Comparison of ENCODE assay signal across 10 cellular contexts in the genomic region with DNA sequence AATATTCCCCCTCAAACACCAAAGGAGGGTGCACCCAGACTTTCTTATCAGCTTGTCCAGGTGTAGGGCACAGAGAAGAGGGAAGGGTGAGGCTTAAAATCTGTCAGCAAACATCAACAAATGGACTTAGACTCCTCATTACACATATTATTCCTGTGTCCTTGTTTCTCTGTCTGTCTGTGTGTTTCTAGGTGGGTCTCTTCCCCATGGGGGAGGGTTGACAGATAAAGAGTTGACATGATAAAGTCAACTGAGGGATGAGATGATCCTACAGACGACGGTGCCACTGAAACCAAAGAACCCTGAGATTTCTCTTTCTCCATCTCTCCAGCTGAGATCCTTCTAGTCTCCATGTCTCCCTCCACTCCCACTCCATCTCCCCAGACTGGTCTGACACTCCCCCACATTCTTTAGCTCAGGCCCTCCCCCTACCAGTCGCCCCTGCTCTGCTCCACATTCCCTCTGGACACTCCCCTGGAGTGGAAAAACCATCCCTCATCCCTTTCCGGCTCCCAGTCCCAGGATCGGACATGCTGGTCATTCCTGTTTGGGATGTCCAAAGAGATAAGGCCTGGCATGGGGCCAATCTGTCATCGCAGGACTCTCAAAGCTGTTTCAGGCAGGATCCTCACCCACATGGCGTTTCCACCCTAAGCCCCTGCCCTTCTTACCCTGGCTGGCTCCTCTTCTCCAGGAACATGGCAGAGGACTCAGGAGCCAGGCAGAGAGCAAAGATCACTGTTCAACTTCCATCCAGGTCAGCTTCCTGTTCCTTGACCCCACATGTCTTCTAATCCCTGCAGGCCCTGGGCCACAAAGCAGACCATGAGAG. TPM values are rescaled to one million over a fixed set of nuclear protein-coding genes. Genes with fewer than 3 reads are reported as not detected.
DNase-seq lines count a peak whose midpoint lies in the region; ATAC-seq and TF ChIP-seq lines count a peak whose summit lies in the region.
"Had no signal": no experiment of that assay in that cellular context is flagged by ENCODE, and none has a peak within 500 bp of the region (broad histone marks: within the 10 kb centered on the region; RNA-seq: fewer than 3 reads in every experiment).

No MANE protein-coding gene starts in this region.

- peak; percentile 47 for DNase-seq in NCI-H748 (lab: John Stamatoyannopoulos, UW; ENCODE audit: unreplicated experiment)
- no peak for DNase-seq in epithelial cell of prostate (ENCODE audit: low read depth, low spot score)
- DNase-seq in mucosa of descending colon = peak in 2 of 3 donors; percentile 47 to 52
- no peak for DNase-seq in foreskin keratinocyte
- no peak for DNase-seq in Kasumi-1 (lab: John Stamatoyannopoulos, UW)
- DNase-seq: activated CD8-positive, alpha-beta T cell treated with anti-CD3 and anti-CD28 coated beads, Interleukin-2, amount 10 ng/mL, durations not matched to agents 7 days and 5 days; naive thymus-derived CD8-positive, alpha-beta T cell had no signal

- no peak overlapping the region for H2AFZ ChIP-seq in ACC112 (ENCODE audit: low read length, unreplicated experiment)

- TF ChIP-seq CTCF in mucosa of descending colon (IDR thresholded peaks at IDR 0.05) (no peak), foreskin keratinocyte (conservative IDR thresholded peaks at IDR 0.05) (no peak)

- H3K36me3 ChIP-seq in ACC112 (ENCODE audit: insufficient read depth, low read length) (peaks cover 9% of the 10 kb centered on the region; the same call in 1 of the 2 replicates), mucosa of descending colon (ENCODE audit: low read depth) (no peaks in the 10 kb centered on the region)

- peaks cover 74% of the 10 kb centered on the region for H3K4me1 ChIP-seq in ACC112 (ENCODE audit: control insufficient read depth, insufficient read depth, low read length, unreplicated experiment)
- peaks cover 23% of the 10 kb centered on the region for H3K4me1 ChIP-seq in mucosa of descending colon (ENCODE audit: low read depth)
- H3K4me1 ChIP-seq in foreskin keratinocyte = peaks cover 36% of the 10 kb centered on the region

- intact Hi-C loops in mucosa of descending colon (cut with DNase I, micrococcal nuclease) = no loop called here

- H3K27ac ChIP-seq in ACC112 (ENCODE audit: low read depth, low read length) (peak overlapping the region; percentile 83), epithelial cell of prostate (peak overlapping the region; percentile 100), foreskin keratinocyte (no peak overlapping the region)

- peaks cover 44% of the 10 kb centered on the region for H3K79me2 ChIP-seq in ACC112 (ENCODE audit: control insufficient read depth, insufficient read depth, low read length, unreplicated experiment)

- no peaks in the 10 kb centered on the region for H3K9me3 ChIP-seq in mucosa of descending colon

- ATAC-seq in mucosa of descending colon (no peak), HG03045 (IDR thresholded peaks at IDR 0.05; ENCODE audit: unreplicated experiment) (no peak), HG02970 (IDR thresholded peaks at IDR 0.05; ENCODE audit: low FRiP score, unreplicated experiment) (no peak), foreskin keratinocyte (no peak)
- ATAC-seq: activated CD8-positive, alpha-beta T cell treated with anti-CD3 and anti-CD28 coated beads, Interleukin-2, amount 10 ng/mL, durations not matched to agents 7 days and 5 days; naive thymus-derived CD8-positive, alpha-beta T cell had no signal

- 0 out of 2 replicates have a peak overlapping the region, but pooled peaks have one; percentile 6 for H3K4me3 ChIP-seq in ACC112 (ENCODE audit: low read depth, low read length)
- H3K4me3 ChIP-seq in mucosa of descending colon = no peak overlapping the region

- H3K27me3 ChIP-seq in ACC112 (ENCODE audit: insufficient read depth, low read length) = no peaks in the 10 kb centered on the region
- H3K27me3 ChIP-seq in foreskin keratinocyte = no peaks in the 10 kb centered on the region

RNA-seq across cellular contexts. Expression of a gene that starts 2.9 kb away (rescaled TPM):
- 100 to 1,000 TPM; 108 to 170 (median 108) TPM for total RNA-seq in mucosa of descending colon
- total RNA-seq in foreskin keratinocyte = 1,046 and 1,112 TPM in 2 replicates
- 633 and 656 TPM in 2 replicates for polyA plus RNA-seq in foreskin keratinocyte

RNA-seq across cellular contexts. Expression of a gene that starts 42.1 kb away (rescaled TPM):
- total RNA-seq in mucosa of descending colon = 10 to 100 TPM; 51.0 to 91.6 (median 72.6) TPM
- 7.3 and 7.5 TPM in 2 replicates for total RNA-seq in foreskin keratinocyte
- polyA plus RNA-seq in foreskin keratinocyte = 6.9 and 7.5 TPM in 2 replicates

RNA-seq across cellular contexts. Expression of a gene that starts 58.0 kb away (rescaled TPM):
- under 1 TPM in 1 of 3 donors, not detected in 2; 0.22 TPM for total RNA-seq in mucosa of descending colon
- 1.2 and 1.3 TPM in 2 replicates for total RNA-seq in foreskin keratinocyte
- 1.7 and 1.9 TPM in 2 replicates for polyA plus RNA-seq in foreskin keratinocyte
- total RNA-seq: activated CD8-positive, alpha-beta T cell treated with anti-CD3 and anti-CD28 coated beads, Interleukin-2, amount 10 ng/mL, durations not matched to agents 7 days and 5 days had no signal

Comparison
In these comparisons a context has a peak if more than half of its experiments do, and no peak if none do; other contexts are left out.
1. DNase-seq: peak in NCI-H748 (single experiment) and mucosa of descending colon (2 of 3); none in epithelial cell of prostate (single experiment), foreskin keratinocyte (0 of 2) and Kasumi-1 (0 of 2).